In the genomic region with DNA sequence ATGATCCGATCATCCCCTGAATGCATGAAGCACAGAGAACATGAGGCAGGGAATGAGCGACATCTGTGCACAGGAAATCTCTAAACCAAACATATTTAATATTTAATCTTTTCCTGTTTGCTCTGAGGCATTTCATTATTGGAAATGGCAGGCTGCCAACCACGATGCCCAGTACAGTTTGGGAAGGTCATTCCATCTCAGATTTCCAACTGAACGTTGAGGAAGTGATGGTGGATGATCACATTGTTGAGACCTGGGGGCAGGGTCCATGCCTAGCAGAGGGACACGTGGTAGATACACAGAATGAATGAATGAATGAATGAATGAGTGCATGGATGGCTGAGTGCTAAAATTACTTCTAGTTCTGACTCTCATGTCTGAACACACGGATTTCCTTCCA, we compare ENCODE assay signal across 9 cellular contexts. TPM values are rescaled to one million over a fixed set of nuclear protein-coding genes. Genes with fewer than 3 reads are reported as not detected.
DNase-seq lines count a peak whose midpoint lies in the region; ATAC-seq, FAIRE-seq and TF ChIP-seq lines count a peak whose summit lies in the region.
"Had no signal": no experiment of that assay in that cellular context is flagged by ENCODE, and none has a peak within 500 bp of the region (broad histone marks: within the 10 kb centered on the region; RNA-seq: fewer than 3 reads in every experiment).

No MANE protein-coding gene starts in this region.

- H3K27me3 ChIP-seq in DND-41 (ENCODE audit: insufficient read depth, low read length, poor library complexity) (no peaks in the 10 kb centered on the region), PC-3 (ENCODE audit: low read length) (no peaks in the 10 kb centered on the region)

- no peaks in the 10 kb centered on the region for H3K9me2 ChIP-seq in PC-3 (replicated peaks; ENCODE audit: low read length)

- H4K20me1 ChIP-seq in DND-41 (ENCODE audit: insufficient read depth, low read length) (no peaks in the 10 kb centered on the region), PC-3 (ENCODE audit: low read length) (no peaks in the 10 kb centered on the region)

- no peaks in the 10 kb centered on the region for H3K27me3 Mint-ChIP-seq in effector memory CD8-positive, alpha-beta T cell

- ATAC-seq in DND-41 (ENCODE audit: insufficient read depth, low read depth) (no peak), PC-3 (peak; percentile 37), HG03025 (IDR thresholded peaks at IDR 0.05; ENCODE audit: low FRiP score, unreplicated experiment) (no peak)
- ATAC-seq in effector memory CD8-positive, alpha-beta T cell (replicated peaks): no peak

- H3K9me3 ChIP-seq in DND-41 (ENCODE audit: insufficient read depth, low read length, severe bottlenecking) (no peaks in the 10 kb centered on the region), PC-3 (ENCODE audit: low read length) (no peaks in the 10 kb centered on the region)

- peak overlapping the region; percentile 51 to 57 for H3K4me3 Mint-ChIP-seq in effector memory CD8-positive, alpha-beta T cell

- no TSS peak for BruUV-seq in PC-3 (replicated peaks; lab: Mats Ljungman, UMichigan)

- peaks cover 6% of the 10 kb centered on the region for H3K36me3 Mint-ChIP-seq in effector memory CD8-positive, alpha-beta T cell (ENCODE audit: insufficient read depth)

- H3K27ac ChIP-seq in C4-2B (peak overlapping the region; percentile 31), DND-41 (ENCODE audit: low read length) (peak overlapping the region; percentile 34; the same call in 1 of the 2 replicates), PC-3 (ENCODE audit: low read length) (peak overlapping the region; percentile 73)

- H2AFZ ChIP-seq in DND-41 (ENCODE audit: low read depth, low read length) (no peak overlapping the region), PC-3 (ENCODE audit: low read length) (peak overlapping the region; percentile 31)

- intact Hi-C loops in PC-3 (cut with micrococcal nuclease): loop anchor here (1.0 kb wide), 2 partner anchors 28 to 55 kb away; no protein-coding TSS in a partner anchor

- TF ChIP-seq CTCF in C4-2B (conservative IDR thresholded peaks at IDR 0.05) (no peak), DND-41 (IDR thresholded peaks at IDR 0.05; ENCODE audit: borderline replicate concordance, extremely low read depth, low read length, poor library complexity, severe bottlenecking) (no peak), PC-3 (conservative IDR thresholded peaks at IDR 0.05; ENCODE audit: low read depth, low read length) (no peak)

- H3K4me1 ChIP-seq in DND-41 (ENCODE audit: insufficient read depth, low read length) (peaks cover 70% of the 10 kb centered on the region), PC-3 (ENCODE audit: insufficient read depth, low read length) (peaks cover 58% of the 10 kb centered on the region)

- no peaks in the 10 kb centered on the region for H3K36me3 ChIP-seq in DND-41 (ENCODE audit: insufficient read depth, low read length)
- no peaks in the 10 kb centered on the region for H3K36me3 ChIP-seq in PC-3 (ENCODE audit: low read depth, low read length)

- CTCF ChIA-PET in PC-3 (lab: Charles Lee): interaction anchor here (0.9 kb wide), 1 partner anchor 77 kb away, joined by 4 read pairs; no protein-coding TSS in a partner anchor

- DNase-seq in DND-41 (no peak), PC-3 (peak; percentile 100), urothelium cell line (ENCODE audit: low spot score) (no peak)
- DNase-seq in effector memory CD8-positive, alpha-beta T cell: no peak
- no peak for DNase-seq in stimulated activated CD4-positive, alpha-beta T cell treated with anti-CD3 and anti-CD28 coated beads, Interleukin-2, amount 100 ng/mL, for 24 hours
- DNase-seq in central memory CD4-positive, alpha-beta T cell: no peak
- DNase-seq: mesendoderm had no signal

- peak overlapping the region; percentile 39 to 51 for H3K27ac Mint-ChIP-seq in effector memory CD8-positive, alpha-beta T cell

- H3F3A ChIP-seq in PC-3 (ENCODE audit: low read length, unreplicated experiment): peaks cover 21% of the 10 kb centered on the region

- H3K79me2 ChIP-seq in DND-41 (ENCODE audit: insufficient read depth, low read length) (no peaks in the 10 kb centered on the region), PC-3 (ENCODE audit: low read length) (no peaks in the 10 kb centered on the region)

- H3K4me2 ChIP-seq in DND-41 (ENCODE audit: insufficient read depth, low read length) (peak overlapping the region; percentile 64), PC-3 (ENCODE audit: low read length) (peak overlapping the region; percentile 39)

- FAIRE-seq in urothelium cell line (lab: Jason Lieb, UNC): no peak

- H3K9ac ChIP-seq in DND-41 (ENCODE audit: low read depth, low read length) (no peak overlapping the region), PC-3 (ENCODE audit: low read length) (peak overlapping the region; percentile 34)

- H3K4me3 ChIP-seq in DND-41 (ENCODE audit: low read depth in 1 of 2, low read length in 2 of 2) (no peak overlapping the region), PC-3 (ENCODE audit: low read length) (no peak overlapping the region)

- H3K9me3 Mint-ChIP-seq in effector memory CD8-positive, alpha-beta T cell: no peaks in the 10 kb centered on the region

- peaks cover 76 to 78% of the 10 kb centered on the region in 2 donors for H3K4me1 Mint-ChIP-seq in effector memory CD8-positive, alpha-beta T cell (ENCODE audit: low read depth in 2 of 2)

- POLR2A ChIA-PET in PC-3 (lab: Charles Lee; ENCODE audit: unreplicated experiment): no interaction called here

RNA-seq across cellular contexts. Expression of gene FASLG, which starts 15.9 kb away (rescaled TPM):
- 0.04 TPM in 1 of 2 replicates, not detected in the other for total RNA-seq in PC-3 (2014; rRNA removed)
